ENCODE assay signal across 16 cellular contexts in genomic region chr9:124098141-124098905, GRCh38.
DNase-seq lines count a peak whose midpoint lies in the region; ATAC-seq and TF ChIP-seq lines count a peak whose summit lies in the region.
"Had no signal": no experiment of that assay in that cellular context is flagged by ENCODE, and none has a peak within 500 bp of the region (broad histone marks: within the 10 kb centered on the region; RNA-seq: fewer than 3 reads in every experiment).

No MANE protein-coding gene starts in this region.

- no peak overlapping the region for H3K27ac Mint-ChIP-seq in Calu3 (ENCODE audit: unreplicated experiment)
- H3K27ac Mint-ChIP-seq: memory B cell, nephron had no signal

- H3K9me3 Mint-ChIP-seq in Calu3 (ENCODE audit: low read depth, unreplicated experiment) = peaks cover under 1% of the 10 kb centered on the region

- peaks cover 16% of the 10 kb centered on the region for H3K4me1 Mint-ChIP-seq in Calu3 (ENCODE audit: low read depth, unreplicated experiment)
- H3K4me1 Mint-ChIP-seq: nephron had no signal

- no peak overlapping the region for H4K12ac ChIP-seq in trophoblast cell (ENCODE audit: low read depth, low read length)

- CTCF ChIA-PET in Calu3 (lab: Charles Lee) = interaction anchor here (0.6 kb wide), 2 partner anchors 58 to 188 kb away, joined by 4 to 7 read pairs; no protein-coding TSS in a partner anchor

- H3K27me3 ChIP-seq in trophoblast cell (ENCODE audit: insufficient read depth, low read length) = no peaks in the 10 kb centered on the region
- H3K27me3 ChIP-seq: BLaER1 treated with 17β-estradiol and CSF1 and Interleukin-3, amounts not matched to agents 10 nM and 100 nM had no signal

- no CpG with 5 or more reads among the region's 12 CpGs for WGBS in trophoblast cell (ENCODE audit: extremely low coverage, insufficient coverage, insufficient read length)

- no peaks in the 10 kb centered on the region for H3K36me3 ChIP-seq in trophoblast cell (ENCODE audit: control insufficient read depth in 1 of 2, insufficient read depth in 2 of 2, low read length in 2 of 2)
- H3K36me3 ChIP-seq: BLaER1 treated with 17β-estradiol and CSF1 and Interleukin-3, amounts not matched to agents 10 nM and 100 nM; esophagus squamous epithelium; heart left ventricle; thoracic aorta had no signal

- H3K79me2 ChIP-seq in trophoblast cell (ENCODE audit: control insufficient read depth, insufficient read depth, low read length, poor library complexity) = no peaks in the 10 kb centered on the region

- H3K79me1 ChIP-seq in trophoblast cell (ENCODE audit: low read length) = no peaks in the 10 kb centered on the region

- H3K4ac ChIP-seq in trophoblast cell (ENCODE audit: low read depth, low read length) = no peak overlapping the region

- H2AFZ ChIP-seq in trophoblast cell (ENCODE audit: insufficient read depth, low read length, poor library complexity) = no peak overlapping the region

- no peak overlapping the region for H3K9ac ChIP-seq in trophoblast cell (ENCODE audit: low read length)
- H3K9ac ChIP-seq: BLaER1 treated with 17β-estradiol and CSF1 and Interleukin-3, amounts not matched to agents 10 nM and 100 nM had no signal

- peak; percentile 42 for DNase-seq in DMS53 (lab: John Stamatoyannopoulos, UW)
- no peak for DNase-seq in DMS53 treated with DMSO at 0.1 percent for 48 hours (lab: John Stamatoyannopoulos, UW; ENCODE audit: unreplicated experiment)
- peak; percentile 68 for DNase-seq in MV-4-11 (lab: John Stamatoyannopoulos, UW)
- DNase-seq in SW480 (ENCODE audit: low spot score) = peak; percentile 95
- DNase-seq in trophoblast cell = peak; percentile 55 to 63
- no peak for DNase-seq in left cardiac atrium
- no peak for DNase-seq in Calu3
- DNase-seq in GM20000 (ENCODE audit: low spot score) = no peak
- DNase-seq: 8988T, esophagus squamous epithelium, heart left ventricle, NCI-H1105 treated with DMSO at 0.1 percent for 48 hours had no signal

- H3K18ac ChIP-seq in trophoblast cell (ENCODE audit: low read length) = no peak overlapping the region

- no peak overlapping the region for H2BK120ac ChIP-seq in trophoblast cell (ENCODE audit: insufficient read depth, low read length, poor library complexity)

- peaks cover 2% of the 10 kb centered on the region for H3K36me3 Mint-ChIP-seq in Calu3 (ENCODE audit: insufficient read depth, unreplicated experiment)
- H3K36me3 Mint-ChIP-seq: memory B cell had no signal

- intact Hi-C loops in left cardiac atrium (cut with DNase I) (no loop called here), Calu3 (cut with micrococcal nuclease; ENCODE audit: unreplicated experiment) (no loop called here)

- no peak overlapping the region for H3K27ac ChIP-seq in trophoblast cell (ENCODE audit: low read depth, low read length)
- H3K27ac ChIP-seq: BLaER1 treated with 17β-estradiol and CSF1 and Interleukin-3, amounts not matched to agents 10 nM and 100 nM; esophagus squamous epithelium; heart left ventricle; thoracic aorta had no signal

- no peak overlapping the region for H4K8ac ChIP-seq in trophoblast cell (ENCODE audit: low read depth, low read length)

- no peak overlapping the region for H2BK5ac ChIP-seq in trophoblast cell (ENCODE audit: low read depth, low read length, poor library complexity)

- no peak overlapping the region for H2BK12ac ChIP-seq in trophoblast cell (ENCODE audit: low read length)

- peaks cover 93% of the 10 kb centered on the region for H3K27me3 Mint-ChIP-seq in Calu3 (ENCODE audit: unreplicated experiment)

- H3K9me3 ChIP-seq in trophoblast cell (ENCODE audit: insufficient read depth, low read depth, low read length) = no peaks in the 10 kb centered on the region
- H3K9me3 ChIP-seq: BLaER1 treated with 17β-estradiol and CSF1 and Interleukin-3, amounts not matched to agents 10 nM and 100 nM; esophagus squamous epithelium; heart left ventricle; thoracic aorta had no signal

- no peak overlapping the region for H3K23ac ChIP-seq in trophoblast cell (ENCODE audit: low read length)

- no peak overlapping the region for H2AK5ac ChIP-seq in trophoblast cell (ENCODE audit: low read length)

- no peak overlapping the region for H3K4me3 ChIP-seq in trophoblast cell (ENCODE audit: low read depth, low read length)
- H3K4me3 ChIP-seq: BLaER1 treated with 17β-estradiol and CSF1 and Interleukin-3, amounts not matched to agents 10 nM and 100 nM; esophagus squamous epithelium; heart left ventricle; thoracic aorta had no signal

- H3K4me2 ChIP-seq in trophoblast cell (ENCODE audit: low read length) = no peak overlapping the region
- H3K4me2 ChIP-seq: BLaER1 treated with 17β-estradiol and CSF1 and Interleukin-3, amounts not matched to agents 10 nM and 100 nM had no signal

- no peak overlapping the region for H4K91ac ChIP-seq in trophoblast cell (ENCODE audit: low read depth, low read length)

- BruUV-seq in Calu3 (replicated peaks; lab: Mats Ljungman, UMichigan) = no TSS peak

- H3K4me3 Mint-ChIP-seq in Calu3 (ENCODE audit: low read depth, unreplicated experiment) = no peak overlapping the region
- H3K4me3 Mint-ChIP-seq: memory B cell, nephron had no signal

- no peak for ATAC-seq in left cardiac atrium
- ATAC-seq: heart left ventricle had no signal

- H3K4me1 ChIP-seq in trophoblast cell (ENCODE audit: control insufficient read depth in 1 of 2, insufficient read depth in 2 of 2, low read length in 2 of 2) = no peaks in the 10 kb centered on the region
- H3K4me1 ChIP-seq: esophagus squamous epithelium, heart left ventricle had no signal

- TF ChIP-seq CTCF in Calu3 (IDR thresholded peaks at IDR 0.05; ENCODE audit: unreplicated experiment) = no peak
- no peak for TF ChIP-seq CTCF in GM20000 (IDR thresholded peaks at IDR 0.05; ENCODE audit: extremely low read depth, missing control alignments)

- H3K14ac ChIP-seq in trophoblast cell (ENCODE audit: low read length) = no peak overlapping the region

Comparison
In these comparisons a context has a peak if more than half of its experiments do, and no peak if none do; other contexts are left out.
1. DNase-seq: peak in DMS53 (single experiment), MV-4-11 (single experiment), SW480 (single experiment) and trophoblast cell (2 of 2); none in DMS53 treated with DMSO at 0.1 percent for 48 hours (single experiment), left cardiac atrium (single experiment), Calu3 (single experiment) and GM20000 (single experiment).